ENCODE assay signal across 27 cellular contexts in the genomic region with DNA sequence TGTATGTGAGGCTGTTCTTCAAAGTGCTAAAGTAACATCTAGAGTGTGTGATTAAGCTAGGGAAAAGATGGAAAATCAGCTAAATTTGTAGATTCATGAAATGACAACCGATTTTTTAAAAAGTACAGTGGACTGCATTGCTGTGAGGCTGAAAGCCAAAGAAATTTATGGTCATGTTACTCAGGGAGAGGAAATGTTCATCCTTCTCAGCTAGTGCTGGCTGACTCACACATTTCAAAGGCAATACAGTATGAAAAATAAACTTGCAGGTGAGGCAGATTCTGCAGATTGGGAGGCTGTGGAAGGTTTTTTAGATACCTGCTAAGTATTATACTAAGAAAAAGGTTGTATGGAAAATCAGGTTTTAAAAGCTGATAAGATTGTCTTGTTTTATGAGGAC.
A peak's percentile ranks its signal among the peaks of the same experiment; 100 is the strongest.
DNase-seq lines count a peak whose midpoint lies in the region; ATAC-seq, FAIRE-seq and TF ChIP-seq lines count a peak whose summit lies in the region.
"Had no signal": no experiment of that assay in that cellular context is flagged by ENCODE, and none has a peak within 500 bp of the region (broad histone marks: within the 10 kb centered on the region; RNA-seq: fewer than 3 reads in every experiment).

No MANE protein-coding gene starts in this region.

- H3K4me1 Mint-ChIP-seq in astrocyte (ENCODE audit: low read depth, unreplicated experiment) = peaks cover 13% of the 10 kb centered on the region
- no peaks in the 10 kb centered on the region for H3K4me1 Mint-ChIP-seq in T-cell
- H3K4me1 Mint-ChIP-seq: natural killer cell; stimulated activated effector memory CD8-positive, alpha-beta T cell treated with anti-CD3 and anti-CD28 coated beads, Interleukin-12 subunit alpha, Interleukin-12 subunit beta, amount 100 ng/mL, for 72 hours had no signal

- no peaks in the 10 kb centered on the region for H3K9me3 ChIP-seq in astrocyte (ENCODE audit: insufficient read depth, low read depth, low read length)
- H3K9me3 ChIP-seq in psoas muscle = no peaks in the 10 kb centered on the region
- H3K9me3 ChIP-seq: lower lobe of right lung, mucosa of descending colon had no signal

- no peaks in the 10 kb centered on the region for H3K36me3 Mint-ChIP-seq in astrocyte (ENCODE audit: low read depth, unreplicated experiment)
- no peaks in the 10 kb centered on the region for H3K36me3 Mint-ChIP-seq in T-cell
- H3K36me3 Mint-ChIP-seq: natural killer cell; stimulated activated effector memory CD8-positive, alpha-beta T cell treated with anti-CD3 and anti-CD28 coated beads, Interleukin-12 subunit alpha, Interleukin-12 subunit beta, amount 100 ng/mL, for 72 hours had no signal

- H3K27ac ChIP-seq in astrocyte (ENCODE audit: low read depth, low read length) (no peak overlapping the region), foreskin keratinocyte (no peak overlapping the region), psoas muscle (no peak overlapping the region)
- H3K27ac ChIP-seq: C4-2B, lower lobe of right lung had no signal

- H3K9ac ChIP-seq in astrocyte (ENCODE audit: low read length) = no peak overlapping the region

- H3K27ac Mint-ChIP-seq in astrocyte (ENCODE audit: unreplicated experiment) (no peak overlapping the region), T-cell (no peak overlapping the region)
- H3K27ac Mint-ChIP-seq: activated CD8-positive, alpha-beta T cell treated with anti-CD3 and anti-CD28 coated beads for 36 hours; activated naive CD4-positive, alpha-beta T cell treated with anti-CD3 and anti-CD28 coated beads for 36 hours; natural killer cell; stimulated activated effector memory CD8-positive, alpha-beta T cell treated with anti-CD3 and anti-CD28 coated beads, Interleukin-12 subunit alpha, Interleukin-12 subunit beta, amount 100 ng/mL, for 72 hours had no signal

- H3K4me1 ChIP-seq in astrocyte (ENCODE audit: insufficient read depth, low read length) = peaks cover 4% of the 10 kb centered on the region
- H3K4me1 ChIP-seq in foreskin keratinocyte = peaks cover 15% of the 10 kb centered on the region
- H3K4me1 ChIP-seq in psoas muscle = no peaks in the 10 kb centered on the region
- H3K4me1 ChIP-seq: lower lobe of right lung had no signal

- TF ChIP-seq CTCF in astrocyte (IDR thresholded peaks at IDR 0.05; ENCODE audit: insufficient read depth, low read depth, low read length) (no peak), foreskin keratinocyte (conservative IDR thresholded peaks at IDR 0.05) (no peak), psoas muscle (IDR thresholded peaks at IDR 0.05) (no peak)

- WGBS in psoas muscle, 3 donors = 24 to 47% (median 33%) methylated on average over 1 of the region's 1 CpG

- CTCF ChIA-PET in T-cell (lab: Charles Lee) = no interaction called here

- no peak overlapping the region for H2AFZ ChIP-seq in astrocyte (ENCODE audit: low read depth, low read length)

- no peak for FAIRE-seq in astrocyte (lab: Jason Lieb, UNC)
- FAIRE-seq: colon, endothelial cell of umbilical vein had no signal

- DNase-seq in HT1080 (ENCODE audit: low read depth) (peak; percentile 63), astrocyte (ENCODE audit: low read depth) (peak; percentile 41), foreskin keratinocyte (peak; percentile 30 to 59), T-cell (no peak), psoas muscle (no peak)
- no peak for DNase-seq in activated naive CD4-positive, alpha-beta T cell treated with anti-CD3 and anti-CD28 coated beads, Interleukin-2, amount 50 U/mL, for 16 hours
- DNase-seq: activated CD4-positive, alpha-beta T cell treated with anti-CD3 and anti-CD28 coated beads for 1 hour; activated CD8-positive, alpha-beta T cell treated with anti-CD3 and anti-CD28 coated beads for 36 hours; activated naive CD4-positive, alpha-beta T cell treated with anti-CD3 and anti-CD28 coated beads for 36 hours; COR-L47; DMS53; kidney glomerular epithelial cell; lower lobe of right lung; mucosa of descending colon; natural killer cell; NCI-H1105; NCI-H187 treated with DMSO at 0.1 percent for 48 hours; NCI-H2171; NCI-H510A; nucleus accumbens; SHP77; trophoblast cell had no signal

- POLR2A ChIA-PET in T-cell (lab: Charles Lee) = no interaction called here

- ATAC-seq in foreskin keratinocyte = peak; percentile 86
- ATAC-seq in T-cell (replicated peaks in 1 of 4) = no peak
- ATAC-seq in psoas muscle = no peak
- ATAC-seq in HG02678 (IDR thresholded peaks at IDR 0.05; ENCODE audit: unreplicated experiment) = no peak
- ATAC-seq: activated CD8-positive, alpha-beta T cell treated with anti-CD3 and anti-CD28 coated beads for 36 hours; lower lobe of right lung; mucosa of descending colon; natural killer cell; stimulated activated effector memory CD8-positive, alpha-beta T cell treated with anti-CD3 and anti-CD28 coated beads, Interleukin-12 subunit alpha, Interleukin-12 subunit beta, amount 100 ng/mL, for 72 hours had no signal

- H3K4me2 ChIP-seq in astrocyte (ENCODE audit: low read length) = peak overlapping the region; percentile 31

- H4K20me1 ChIP-seq in astrocyte (ENCODE audit: insufficient read depth, low read length) = no peaks in the 10 kb centered on the region

- intact Hi-C loops in psoas muscle (cut with DNase I) = no loop called here

- H3K27me3 ChIP-seq in astrocyte (ENCODE audit: insufficient read depth, low read length) (no peaks in the 10 kb centered on the region), foreskin keratinocyte (no peaks in the 10 kb centered on the region), psoas muscle (ENCODE audit: insufficient read depth in 3 of 3, low read length in 2 of 3) (no peaks in the 10 kb centered on the region)

- H3K36me3 ChIP-seq in astrocyte (ENCODE audit: insufficient read depth, low read length) (no peaks in the 10 kb centered on the region), psoas muscle (ENCODE audit: insufficient read depth in 1 of 2, low read depth in 1 of 2) (no peaks in the 10 kb centered on the region)
- H3K36me3 ChIP-seq: lower lobe of right lung had no signal

- no peaks in the 10 kb centered on the region for H3K79me2 ChIP-seq in astrocyte (ENCODE audit: insufficient read depth, low read length)

- no peaks in the 10 kb centered on the region for H3K9me3 Mint-ChIP-seq in astrocyte (ENCODE audit: unreplicated experiment)
- H3K9me3 Mint-ChIP-seq in T-cell = no peaks in the 10 kb centered on the region
- H3K9me3 Mint-ChIP-seq: activated CD8-positive, alpha-beta T cell treated with anti-CD3 and anti-CD28 coated beads for 36 hours; activated naive CD4-positive, alpha-beta T cell treated with anti-CD3 and anti-CD28 coated beads for 36 hours; natural killer cell; stimulated activated effector memory CD8-positive, alpha-beta T cell treated with anti-CD3 and anti-CD28 coated beads, Interleukin-12 subunit alpha, Interleukin-12 subunit beta, amount 100 ng/mL, for 72 hours had no signal

- H3K27me3 Mint-ChIP-seq in astrocyte (ENCODE audit: low read depth, unreplicated experiment) = peaks cover 3% of the 10 kb centered on the region
- peaks cover 15 to 26% of the 10 kb centered on the region in 2 donors for H3K27me3 Mint-ChIP-seq in T-cell

- H3K4me3 Mint-ChIP-seq in astrocyte (ENCODE audit: unreplicated experiment) (no peak overlapping the region), T-cell (no peak overlapping the region)
- H3K4me3 Mint-ChIP-seq: activated CD8-positive, alpha-beta T cell treated with anti-CD3 and anti-CD28 coated beads for 36 hours; activated naive CD4-positive, alpha-beta T cell treated with anti-CD3 and anti-CD28 coated beads for 36 hours; natural killer cell; stimulated activated effector memory CD8-positive, alpha-beta T cell treated with anti-CD3 and anti-CD28 coated beads, Interleukin-12 subunit alpha, Interleukin-12 subunit beta, amount 100 ng/mL, for 72 hours had no signal

- H3K4me3 ChIP-seq in astrocyte (ENCODE audit: insufficient read depth, low read depth, low read length) (no peak overlapping the region), psoas muscle (no peak overlapping the region)
- H3K4me3 ChIP-seq: lower lobe of right lung, mucosa of descending colon had no signal

Comparison
In these comparisons a context has a peak if more than half of its experiments do, and no peak if none do; other contexts are left out.
1. DNase-seq: peak in HT1080 (single experiment), astrocyte (single experiment) and foreskin keratinocyte (2 of 2); none in activated naive CD4-positive, alpha-beta T cell treated with anti-CD3 and anti-CD28 coated beads, Interleukin-2, amount 50 U/mL, for 16 hours (single experiment), T-cell (0 of 34) and psoas muscle (0 of 2).